Comparison of ENCODE assay signal across 17 cellular contexts in the genomic region with DNA sequence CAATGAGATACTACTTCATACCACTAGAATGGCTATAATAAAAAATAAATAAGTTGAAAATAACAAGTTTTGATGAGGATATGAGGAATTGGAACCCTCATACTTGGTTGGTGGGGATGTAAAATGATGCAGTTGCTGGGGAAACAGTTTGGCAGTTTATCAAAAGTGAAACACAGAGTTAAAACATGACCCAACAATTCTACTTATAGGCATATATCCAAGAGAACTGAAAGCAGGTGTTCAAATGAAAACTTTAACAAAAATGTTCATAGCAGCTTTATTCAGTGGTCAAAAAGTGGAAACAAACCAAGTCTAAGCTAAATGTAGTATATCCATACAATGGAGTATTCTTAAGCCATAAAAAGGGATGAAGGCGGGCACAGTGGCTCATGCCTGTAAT. TPM values are rescaled to one million over a fixed set of nuclear protein-coding genes. Genes with fewer than 3 reads are reported as not detected.
A peak's percentile ranks its signal among the peaks of the same experiment; 100 is the strongest.
DNase-seq lines count a peak whose midpoint lies in the region; ATAC-seq and TF ChIP-seq lines count a peak whose summit lies in the region.
"Had no signal": no experiment of that assay in that cellular context is flagged by ENCODE, and none has a peak within 500 bp of the region (broad histone marks: within the 10 kb centered on the region; RNA-seq: fewer than 3 reads in every experiment).

No MANE protein-coding gene starts in this region.

- no peaks in the 10 kb centered on the region for H4K20me1 ChIP-seq in SU-DHL-6 (ENCODE audit: low read depth, low read length)

- H3K9ac ChIP-seq in SU-DHL-6 (ENCODE audit: low read length), result no peak overlapping the region

- DNase-seq in left cardiac atrium (no peak), DMS153 (lab: John Stamatoyannopoulos, UW) (no peak), HEK293T (ENCODE audit: extremely low spot score) (no peak), SKM-1 treated with dmso at 0.1 percent for 144 hours (lab: John Stamatoyannopoulos, UW; ENCODE audit: unreplicated experiment) (no peak)
- DNase-seq: activated CD4-positive, CD25-positive, alpha-beta regulatory T cell treated with anti-CD3 and anti-CD28 coated beads, Interleukin-2, amount 50 U/mL, for 72 hours; amygdala; colonic mucosa; DMS79 treated with DMSO at 0.1 percent for 48 hours; H9; NCI-H1092 treated with DMSO at 0.1 percent for 48 hours; NCI-H446 treated with DMSO at 0.1 percent for 48 hours had no signal

- H3K27ac ChIP-seq in SU-DHL-6 (ENCODE audit: low read depth, low read length), result peak overlapping the region; percentile 3; the same call in 1 of the 2 replicates
- H3K27ac ChIP-seq: colonic mucosa, hepatocyte had no signal

- H3K9me2 ChIP-seq in SU-DHL-6 (replicated peaks; ENCODE audit: insufficient read depth, low read length), result no peaks in the 10 kb centered on the region

- peaks cover 11% of the 10 kb centered on the region; the same call in 1 of the 2 replicates for H3F3A ChIP-seq in SU-DHL-6 (ENCODE audit: insufficient read depth)

- H2AFZ ChIP-seq in SU-DHL-6 (ENCODE audit: low read depth, low read length, severe bottlenecking), result no peak overlapping the region
- H2AFZ ChIP-seq: hepatocyte had no signal

- TF ChIP-seq CTCF in SU-DHL-6 (IDR thresholded peaks at IDR 0.05; ENCODE audit: insufficient read depth, low read length, poor library complexity, severe bottlenecking), result no peak

- peaks cover 14% of the 10 kb centered on the region; the same call in 1 of the 2 replicates for H3K36me3 ChIP-seq in SU-DHL-6 (ENCODE audit: low read length)
- H3K36me3 ChIP-seq: colonic mucosa had no signal

- no peaks in the 10 kb centered on the region for H3K9me3 ChIP-seq in SU-DHL-6 (ENCODE audit: insufficient read depth, low read length)
- H3K9me3 ChIP-seq: colonic mucosa had no signal

- ATAC-seq in GM18873 (IDR thresholded peaks at IDR 0.05; ENCODE audit: low FRiP score, unreplicated experiment) (peak; percentile 82), GM21619 (IDR thresholded peaks at IDR 0.05; ENCODE audit: unreplicated experiment) (peak; percentile 86), HG03095 (IDR thresholded peaks at IDR 0.05; ENCODE audit: unreplicated experiment) (peak; percentile 71), left cardiac atrium (no peak)
- ATAC-seq: esophagus mucosa had no signal

- H3K27me3 ChIP-seq in SU-DHL-6 (ENCODE audit: low read length), result no peaks in the 10 kb centered on the region
- H3K27me3 ChIP-seq: colonic mucosa, hepatocyte had no signal

- peak overlapping the region; percentile 11 for H3K4me2 ChIP-seq in SU-DHL-6 (ENCODE audit: low read depth, low read length, poor library complexity, severe bottlenecking)
- H3K4me2 ChIP-seq: hepatocyte had no signal

- H3K4me3 ChIP-seq in SU-DHL-6 (ENCODE audit: insufficient read depth, low read length, poor library complexity, severe bottlenecking), result no peak overlapping the region
- H3K4me3 ChIP-seq: colonic mucosa, hepatocyte had no signal

- CTCF ChIA-PET in HEK293T (lab: Yijun Ruan, JAX), result no interaction called here

- 0 out of 2 replicates have a peak, but pooled peaks cover 7% of the 10 kb centered on the region for H3K79me2 ChIP-seq in SU-DHL-6 (ENCODE audit: insufficient read depth, low read length)
- H3K79me2 ChIP-seq: hepatocyte had no signal

- intact Hi-C loops in left cardiac atrium (cut with DNase I), result no loop called here

- POLR2A ChIA-PET in HEK293T (lab: Yijun Ruan, JAX), result no interaction called here

TF ChIP-seq in HEK293T, 16 proteins besides CTCF, POLR2A, EP300 and RAD21:
- TF ChIP-seq LEF1 (IDR thresholded peaks at IDR 0.05; ENCODE audit: borderline replicate concordance) (no peak), FOXK2 (IDR thresholded peaks at IDR 0.05) (no peak), TARDBP (IDR thresholded peaks at IDR 0.05) (no peak), ZNF384 (IDR thresholded peaks at IDR 0.05) (no peak), SP1 (IDR thresholded peaks at IDR 0.05) (no peak)

RNA-seq across cellular contexts. Expression of gene LHFPL2, which starts 13.1 kb away (rescaled TPM):
- 10 to 100 TPM; 12.5 to 23.9 TPM for total RNA-seq in left cardiac atrium

Comparison
In these comparisons a context has a peak if more than half of its experiments do, and no peak if none do; other contexts are left out.
1. ATAC-seq: peak in GM18873 (single experiment), GM21619 (single experiment) and HG03095 (single experiment); none in left cardiac atrium (0 of 2).